18 cellular contexts compared by ENCODE assay signal in the genomic region with DNA sequence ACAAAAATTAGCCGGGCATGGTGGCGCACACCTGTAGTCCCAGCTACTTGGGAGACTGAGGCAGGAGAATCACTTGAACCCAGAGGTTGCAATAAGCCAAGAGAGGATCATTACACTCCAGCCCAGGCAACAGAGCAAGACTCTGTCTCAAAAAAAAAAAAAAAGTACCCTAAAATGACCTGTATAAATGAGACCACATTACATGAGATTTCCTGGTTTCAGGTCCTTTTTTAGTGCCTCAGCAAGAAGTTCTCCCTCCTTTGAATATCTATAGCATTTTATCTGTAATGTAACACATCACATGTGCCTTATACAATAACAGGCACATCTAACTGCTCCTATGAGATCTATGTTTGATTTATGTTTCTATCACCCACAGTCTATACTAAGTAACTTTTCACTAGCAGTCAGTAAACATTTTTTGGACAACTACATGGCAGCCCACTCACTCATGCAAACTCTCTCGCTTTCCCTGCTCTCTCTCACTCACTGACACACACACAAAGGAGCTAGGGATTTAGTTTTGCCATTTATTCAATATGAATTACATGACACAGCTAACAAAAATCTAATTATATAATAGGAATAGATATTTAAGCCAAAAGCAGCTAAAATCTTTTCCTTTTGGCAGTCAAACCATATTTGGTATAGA.
"Had no signal": no experiment of that assay in that cellular context is flagged by ENCODE, and none has a peak within 500 bp of the region (broad histone marks: within the 10 kb centered on the region; RNA-seq: fewer than 3 reads in every experiment).

No MANE protein-coding gene starts in this region.

- H3K27ac Mint-ChIP-seq: activated CD4-positive, alpha-beta T cell treated with anti-CD3 and anti-CD28 coated beads, Interleukin-2, amount 10 ng/mL, durations not matched to agents 24 days and 14 days; activated naive CD4-positive, alpha-beta T cell treated with anti-CD3 and anti-CD28 coated beads, Interleukin-2, amount 50 U/mL, for 24 hours; activated T-helper 2 cell treated with anti-CD3 and anti-CD28 coated beads, Interferon-gamma antibody, Interleukin-2, Interleukin-4, amounts not matched to agents 10 μg/mL and 5 μg/mL and 100 μg/mL, durations not matched to agents 14 hours and 24 hours and 36 hours; T-cell had no signal

- H3K9me3 ChIP-seq: psoas muscle, right lobe of liver had no signal

- H3K4me3 Mint-ChIP-seq: activated CD4-positive, alpha-beta T cell treated with anti-CD3 and anti-CD28 coated beads, Interleukin-2, amount 10 ng/mL, durations not matched to agents 24 days and 14 days; activated naive CD4-positive, alpha-beta T cell treated with anti-CD3 and anti-CD28 coated beads, Interleukin-2, amount 50 U/mL, for 24 hours; brain; natural killer cell treated with Interleukin-12 subunit alpha and Interleukin-12 subunit beta and Interleukin-15 and Interleukin-18, amount 100 ng/mL, for 72 hours; T-cell had no signal

- H3K9me3 Mint-ChIP-seq: activated CD4-positive, alpha-beta T cell treated with anti-CD3 and anti-CD28 coated beads, Interleukin-2, amount 10 ng/mL, durations not matched to agents 24 days and 14 days; activated naive CD4-positive, alpha-beta T cell treated with anti-CD3 and anti-CD28 coated beads, Interleukin-2, amount 50 U/mL, for 24 hours; activated T-helper 2 cell treated with anti-CD3 and anti-CD28 coated beads, Interferon-gamma antibody, Interleukin-2, Interleukin-4, amounts not matched to agents 10 μg/mL and 5 μg/mL and 100 μg/mL, durations not matched to agents 14 hours and 24 hours and 36 hours; brain; natural killer cell treated with Interleukin-12 subunit alpha and Interleukin-12 subunit beta and Interleukin-15 and Interleukin-18, amount 100 ng/mL, for 72 hours; T-cell had no signal

- DNase-seq: activated CD4-positive, alpha-beta T cell treated with anti-CD3 and anti-CD28 coated beads, Interleukin-2, amount 10 ng/mL, durations not matched to agents 24 days and 14 days; activated CD8-positive, alpha-beta memory T cell treated with anti-CD3 and anti-CD28 coated beads for 24 hours; amygdala; dorsolateral prefrontal cortex; glutamatergic neuron; left colon; occipital lobe; psoas muscle; right lobe of liver; stimulated activated CD4-positive, alpha-beta T cell treated with anti-CD3 and anti-CD28 coated beads, Interleukin-1b, Interleukin-23, amount 100 ng/mL, for 48 hours; stimulated activated naive CD4-positive, alpha-beta T cell treated with Interleukin-2 at 50 U/mL for 16 hours; T-cell; trophoblast cell had no signal

- H3K4me1 ChIP-seq: psoas muscle, right lobe of liver had no signal

- ATAC-seq: esophagus mucosa; left colon; natural killer cell treated with Interleukin-12 subunit alpha and Interleukin-12 subunit beta and Interleukin-15 and Interleukin-18, amount 100 ng/mL, for 72 hours; psoas muscle; T-cell had no signal

- H3K36me3 ChIP-seq: right lobe of liver had no signal

- H3K27me3 ChIP-seq: dorsolateral prefrontal cortex, right lobe of liver had no signal

- H3K27ac ChIP-seq: dorsolateral prefrontal cortex, psoas muscle, right lobe of liver had no signal

- H3K4me3 ChIP-seq: dorsolateral prefrontal cortex, psoas muscle, right lobe of liver had no signal

- H3K27me3 Mint-ChIP-seq: activated CD4-positive, alpha-beta T cell treated with anti-CD3 and anti-CD28 coated beads, Interleukin-2, amount 10 ng/mL, durations not matched to agents 24 days and 14 days; activated naive CD4-positive, alpha-beta T cell treated with anti-CD3 and anti-CD28 coated beads, Interleukin-2, amount 50 U/mL, for 24 hours; brain; natural killer cell treated with Interleukin-12 subunit alpha and Interleukin-12 subunit beta and Interleukin-15 and Interleukin-18, amount 100 ng/mL, for 72 hours; T-cell had no signal
